8 cellular contexts compared by ENCODE assay signal in the genomic region with DNA sequence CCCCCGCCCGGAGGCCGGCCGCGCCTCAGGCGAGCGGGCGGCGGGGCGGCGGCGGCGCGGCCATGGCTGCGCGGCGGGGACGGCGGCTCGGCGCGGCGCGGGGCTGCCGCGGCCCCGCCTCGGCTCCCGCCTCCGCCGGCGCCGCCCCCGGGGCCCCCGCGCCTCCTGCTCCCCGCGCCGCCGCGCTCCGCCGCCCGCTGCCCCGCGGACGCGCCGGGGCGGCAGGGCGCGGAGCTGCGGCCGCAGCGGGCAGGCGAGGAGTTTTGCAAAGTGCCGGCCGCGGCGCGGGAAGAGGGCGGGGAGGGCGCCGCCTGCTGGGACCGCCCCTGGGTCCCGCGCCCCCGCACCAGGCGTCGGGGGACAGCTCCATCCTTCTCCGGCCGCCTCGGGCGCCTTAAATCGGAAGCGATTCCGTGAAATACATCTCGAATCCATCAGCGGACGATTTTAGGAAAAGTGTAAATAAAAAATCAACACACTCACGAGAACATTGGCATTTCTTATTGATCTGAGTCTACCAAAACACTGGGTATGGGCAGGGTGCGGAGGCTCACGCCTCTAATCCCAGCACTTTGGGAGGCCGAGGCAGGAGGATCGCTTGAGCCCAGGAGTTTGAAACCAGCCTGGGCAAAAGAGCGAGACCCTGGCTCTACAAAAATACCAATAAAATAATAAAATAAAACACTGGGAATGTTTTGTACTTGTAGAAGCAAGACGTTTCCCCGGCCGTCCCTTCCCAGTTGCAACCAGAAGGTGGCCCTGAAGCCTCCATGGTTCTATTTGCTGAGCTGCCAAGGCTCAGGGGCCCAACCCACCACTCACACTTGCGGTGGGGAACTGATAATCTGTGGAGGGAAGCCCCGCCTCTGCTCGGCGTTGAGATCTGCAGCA.
A peak's percentile ranks its signal among the peaks of the same experiment; 100 is the strongest.
DNase-seq lines count a peak whose midpoint lies in the region; ATAC-seq and TF ChIP-seq lines count a peak whose summit lies in the region.

No MANE protein-coding gene starts in this region.

- H3K4me3 ChIP-seq in KMS-11 (IDR thresholded peaks at IDR 0.05; ENCODE audit: insufficient read depth, low read depth, low read length) (no peak overlapping the region), astrocyte of the cerebellum (ENCODE audit: low read depth, low read length) (peak overlapping the region; percentile 10), transverse colon (peak overlapping the region in 2 of 4 donors; percentile 40 to 51)

- ATAC-seq in HG02623 (IDR thresholded peaks at IDR 0.05; ENCODE audit: unreplicated experiment) (no peak), GM19397 (IDR thresholded peaks at IDR 0.05; ENCODE audit: unreplicated experiment) (no peak), HG03045 (IDR thresholded peaks at IDR 0.05; ENCODE audit: unreplicated experiment) (no peak)

- in situ Hi-C loops in astrocyte of the cerebellum (cut with HindIII; ENCODE audit: low sequenced_read_pairs) (no loop called here), transverse colon (cut with MboI; ENCODE audit: low pct_ligation_motif_present in 1 of 4, low pct_unique_long_range_greater_than_20kb in 1 of 4, low sequenced_read_pairs in 3 of 4) (no loop called here)

- WGBS in transverse colon (ENCODE audit: low coverage in 1 of 2), 2 donors = 8% methylated on average over 6 to 51 of the region's 93 CpGs

- no peak for TF ChIP-seq EP300 in transverse colon (IDR thresholded peaks at IDR 0.05; ENCODE audit: low read depth)

- H3K4me2 ChIP-seq in KMS-11 = 0 out of 2 replicates have a peak overlapping the region, but pooled peaks have one; percentile 39

- H2AFZ ChIP-seq in KMS-11 (ENCODE audit: low read depth) = peak overlapping the region; percentile 39; the same call in 1 of the 2 replicates

- H3K9me3 ChIP-seq in transverse colon = peaks cover 0 to 7% of the 10 kb centered on the region in 2 donors

- no peaks in the 10 kb centered on the region for H3K4me1 ChIP-seq in KMS-11 (ENCODE audit: low read depth, poor library complexity, severe bottlenecking)
- peaks cover 0 to 12% (median 8%) of the 10 kb centered on the region in 4 donors for H3K4me1 ChIP-seq in transverse colon

- TF ChIP-seq CTCF in KMS-11 (conservative IDR thresholded peaks at IDR 0.05; ENCODE audit: low read depth, low read length) = no peak
- TF ChIP-seq CTCF in astrocyte of the cerebellum (IDR thresholded peaks at IDR 0.05; ENCODE audit: low read depth, low read length, missing control alignments) = no peak
- TF ChIP-seq CTCF in transverse colon (IDR thresholded peaks at IDR 0.05) = peak in 3 of 5 experiments; percentile 8 to 26 (median 11)

- H3K79me2 ChIP-seq in KMS-11 (ENCODE audit: insufficient read depth, low read depth) = no peaks in the 10 kb centered on the region

- H4K20me1 ChIP-seq in KMS-11 (ENCODE audit: insufficient read depth) = no peaks in the 10 kb centered on the region

- peak; percentile 50 for DNase-seq in Daoy (ENCODE audit: low read depth)
- no peak for DNase-seq in astrocyte of the cerebellum (ENCODE audit: low read depth)
- DNase-seq in transverse colon = no peak

- H3K27ac ChIP-seq in KMS-11 = no peak overlapping the region
- H3K27ac ChIP-seq in layer of hippocampus (ENCODE audit: low read depth, low read length) = peak overlapping the region; percentile 10
- H3K27ac ChIP-seq in transverse colon = no peak overlapping the region

- intact Hi-C loops in transverse colon (cut with DNase I; ENCODE audit: low total_unique reads) = no loop called here

- no peak for TF ChIP-seq POLR2A in transverse colon (IDR thresholded peaks at IDR 0.05)

- H3K27me3 ChIP-seq in KMS-11 (ENCODE audit: insufficient read depth, low read depth) (peaks cover 3% of the 10 kb centered on the region; the same call in 1 of the 2 replicates), layer of hippocampus (ENCODE audit: control insufficient read depth, insufficient read depth, low read length) (no peaks in the 10 kb centered on the region), transverse colon (peaks cover 81% of the 10 kb centered on the region)

- no peak overlapping the region for H3K9ac ChIP-seq in KMS-11

- H3K36me3 ChIP-seq in KMS-11 (ENCODE audit: insufficient read depth) (no peaks in the 10 kb centered on the region), transverse colon (no peaks in the 10 kb centered on the region)

Comparison
In these comparisons a context has a peak if more than half of its experiments do, and no peak if none do; other contexts are left out.
1. CTCF ChIP-seq: peak in transverse colon (3 of 5); none in KMS-11 (single experiment) and astrocyte of the cerebellum (single experiment).